In genomic region chr6:149425754-149426153, GRCh38 we compare ENCODE assay signal across 25 cellular contexts. TPM values are rescaled to one million over a fixed set of nuclear protein-coding genes. Genes with fewer than 3 reads are reported as not detected.
"Had no signal": no experiment of that assay in that cellular context is flagged by ENCODE, and none has a peak within 500 bp of the region (broad histone marks: within the 10 kb centered on the region; RNA-seq: fewer than 3 reads in every experiment).

No MANE protein-coding gene starts in this region.

- H3K36me3 ChIP-seq: esophagus squamous epithelium, lower lobe of right lung, prostate gland, right atrium auricular region, thoracic aorta, tibial nerve, upper lobe of left lung had no signal

- H3K27ac ChIP-seq: esophagus squamous epithelium, lower lobe of right lung, prostate gland, right atrium auricular region, thoracic aorta, tibial nerve, upper lobe of left lung had no signal

- H3K36me3 Mint-ChIP-seq: naive thymus-derived CD8-positive, alpha-beta T cell; stimulated activated effector memory CD8-positive, alpha-beta T cell treated with anti-CD3 and anti-CD28 coated beads, Interleukin-12 subunit alpha, Interleukin-12 subunit beta, amount 100 ng/mL, for 72 hours had no signal

- H3K9me3 Mint-ChIP-seq: endodermal cell; immature natural killer cell; naive thymus-derived CD8-positive, alpha-beta T cell; stimulated activated effector memory CD8-positive, alpha-beta T cell treated with anti-CD3 and anti-CD28 coated beads, Interleukin-12 subunit alpha, Interleukin-12 subunit beta, amount 100 ng/mL, for 72 hours had no signal

- H3K4me2 ChIP-seq: smooth muscle cell had no signal

- ATAC-seq: left ventricle myocardium superior; lower lobe of right lung; naive thymus-derived CD8-positive, alpha-beta T cell; sciatic nerve; stimulated activated effector memory CD8-positive, alpha-beta T cell treated with anti-CD3 and anti-CD28 coated beads, Interleukin-12 subunit alpha, Interleukin-12 subunit beta, amount 100 ng/mL, for 72 hours; stimulated activated naive CD8-positive, alpha-beta T cell treated with anti-CD3 and anti-CD28 coated beads, Interleukin-15, Interleukin-2, amounts not matched to agents 100 U/mL and 50 U/mL, for 24 hours had no signal

- H3K4me1 Mint-ChIP-seq: immature natural killer cell had no signal

- H3K9me3 ChIP-seq: esophagus squamous epithelium, lower lobe of right lung, prostate gland, right atrium auricular region, thoracic aorta, tibial nerve, upper lobe of left lung had no signal

- H3K4me1 ChIP-seq: prostate gland, right atrium auricular region had no signal

- H3K4me3 ChIP-seq: esophagus squamous epithelium, lower lobe of right lung, prostate gland, right atrium auricular region, smooth muscle cell, thoracic aorta, tibial nerve, upper lobe of left lung had no signal

- H3K4me3 Mint-ChIP-seq: endodermal cell; immature natural killer cell; naive thymus-derived CD8-positive, alpha-beta T cell; stimulated activated effector memory CD8-positive, alpha-beta T cell treated with anti-CD3 and anti-CD28 coated beads, Interleukin-12 subunit alpha, Interleukin-12 subunit beta, amount 100 ng/mL, for 72 hours had no signal

- DNase-seq: effector CD8-positive, alpha-beta T cell; endodermal cell; esophagus squamous epithelium; foreskin melanocyte; hypothalamus; immature natural killer cell; kidney glomerular epithelial cell; left ventricle myocardium superior; lower lobe of right lung; naive thymus-derived CD8-positive, alpha-beta T cell; stimulated activated CD4-positive, alpha-beta T cell treated with anti-CD3 and anti-CD28 coated beads, Interleukin-12 subunit alpha, Interleukin-12 subunit beta, amount 100 ng/mL, for 4 hours; stimulated activated CD4-positive, alpha-beta T cell treated with anti-CD3 and anti-CD28 coated beads, Interleukin-1b, Interleukin-23, amount 100 ng/mL, for 48 hours; stimulated activated CD4-positive, alpha-beta T cell treated with anti-CD3 and anti-CD28 coated beads, Interleukin-4, amount 100 ng/mL, for 24 hours; stimulated activated naive CD8-positive, alpha-beta T cell treated with anti-CD3 and anti-CD28 coated beads, Interleukin-15, Interleukin-2, amounts not matched to agents 100 U/mL and 50 U/mL, for 24 hours; upper lobe of left lung had no signal

- H3K27me3 ChIP-seq: right atrium auricular region, tibial nerve, upper lobe of left lung had no signal

- H3K27ac Mint-ChIP-seq: endodermal cell; immature natural killer cell; stimulated activated effector memory CD8-positive, alpha-beta T cell treated with anti-CD3 and anti-CD28 coated beads, Interleukin-12 subunit alpha, Interleukin-12 subunit beta, amount 100 ng/mL, for 72 hours had no signal

RNA-seq across cellular contexts. Expression of gene SUMO4, which starts 25.7 kb away (rescaled TPM):
- total RNA-seq: epithelial cell of proximal tubule had no signal

RNA-seq across cellular contexts. Expression of gene ZC3H12D, which starts 59.1 kb away (rescaled TPM):
- total RNA-seq: endothelial cell of umbilical vein, osteocyte, smooth muscle cell had no signal
